Comparison of ENCODE assay signal across 8 cellular contexts in the genomic region with DNA sequence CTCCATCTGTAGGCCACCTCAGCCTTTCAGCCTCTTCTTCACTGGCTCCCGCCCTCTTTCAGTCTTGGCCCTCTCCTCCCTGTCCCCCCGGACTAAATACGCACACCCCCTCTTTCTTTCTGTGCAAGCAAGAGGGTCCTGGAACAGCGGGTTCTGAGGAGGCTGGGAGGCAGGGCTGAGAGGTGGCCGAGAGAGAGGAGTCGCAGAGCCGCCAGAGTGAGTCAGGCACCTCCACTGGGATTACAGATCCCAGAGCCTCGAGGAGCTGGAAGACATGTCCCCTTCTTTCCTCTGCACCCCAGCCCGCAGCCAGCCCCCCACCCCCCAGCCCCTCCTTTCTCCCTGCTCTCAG. TPM values are rescaled to one million over a fixed set of nuclear protein-coding genes. Genes with fewer than 3 reads are reported as not detected.
A peak's percentile ranks its signal among the peaks of the same experiment; 100 is the strongest.
DNase-seq lines count a peak whose midpoint lies in the region; ATAC-seq and TF ChIP-seq lines count a peak whose summit lies in the region.

A gene (plus strand): TSS at position 1 of the 352 bp plus-strand sequence. CDS start 444 bp downstream, outside the sequence.

- H3K27me3 ChIP-seq in HUES6 (ENCODE audit: control insufficient read depth, insufficient read depth, low read length) (0 out of 2 replicates have a peak, but pooled peaks cover 10% of the 10 kb centered on the region), mammary epithelial cell (ENCODE audit: insufficient read depth, low read length) (no peaks in the 10 kb centered on the region), mesendoderm (ENCODE audit: insufficient read depth, low read length, poor library complexity) (no peaks in the 10 kb centered on the region), uterus (no peaks in the 10 kb centered on the region)

- H3K36me3 ChIP-seq in HUES6 (ENCODE audit: control insufficient read depth, insufficient read depth, low read length) (peaks cover 18% of the 10 kb centered on the region), mammary epithelial cell (ENCODE audit: insufficient read depth, low read length) (no peaks in the 10 kb centered on the region), mesendoderm (ENCODE audit: control insufficient read depth, insufficient read depth, low read length) (no peaks in the 10 kb centered on the region), uterus (no peaks in the 10 kb centered on the region)

- no peak within 1 kb of the TSS for H2BK120ac ChIP-seq in mesendoderm (ENCODE audit: low read depth, low read length)

- H3K4ac ChIP-seq in mesendoderm (ENCODE audit: low read depth, low read length), result peak within 1 kb of the TSS; percentile 25

- H4K20me1 ChIP-seq in mammary epithelial cell (ENCODE audit: insufficient read depth, low read length), result no peaks in the 10 kb centered on the region

- H2BK5ac ChIP-seq in mesendoderm (ENCODE audit: low read length), result peak within 1 kb of the TSS; percentile 63

- H2AK5ac ChIP-seq in mesendoderm (ENCODE audit: low read length), result no peak within 1 kb of the TSS

- no peak within 1 kb of the TSS for H4K8ac ChIP-seq in mesendoderm (ENCODE audit: low read depth, low read length)

- peak within 1 kb of the TSS; percentile 92 for H2AFZ ChIP-seq in mammary epithelial cell (ENCODE audit: low read depth, low read length)

- H3K27ac ChIP-seq in HUES6 (ENCODE audit: low read depth, low read length) (no peak within 1 kb of the TSS), mammary epithelial cell (ENCODE audit: insufficient read depth, low read depth, low read length) (no peak within 1 kb of the TSS), mesendoderm (ENCODE audit: low read depth, low read length) (no peak within 1 kb of the TSS), uterus (peak within 1 kb of the TSS; percentile 81 to 86)

- in situ Hi-C loops in mammary epithelial cell (cut with MboI; ENCODE audit: low sequenced_read_pairs in 2 of 2), result no loop called here

- H3K4me3 ChIP-seq in AG09309 (ENCODE audit: control insufficient read depth, low read depth, low read length) (peak within 1 kb of the TSS; percentile 95), HUES6 (ENCODE audit: low read depth, low read length) (peak within 1 kb of the TSS; percentile 98), mammary epithelial cell (replicated peaks in 1 of 3; ENCODE audit: insufficient read depth in 1 of 3, low read depth in 2 of 3, low read length in 3 of 3) (peak within 1 kb of the TSS; percentile 58 to 67 (median 66)), mesendoderm (ENCODE audit: low read length) (peak within 1 kb of the TSS; percentile 83), uterus (peak within 1 kb of the TSS; percentile 65 to 77)

- H3K9ac ChIP-seq in HUES6 (ENCODE audit: low read length) (peak within 1 kb of the TSS; percentile 58), mammary epithelial cell (ENCODE audit: insufficient read depth, low read length) (no peak within 1 kb of the TSS), mesendoderm (ENCODE audit: low read length) (peak within 1 kb of the TSS; percentile 78)

- no peaks in the 10 kb centered on the region for H3K79me2 ChIP-seq in mammary epithelial cell (ENCODE audit: insufficient read depth, low read length)
- no peaks in the 10 kb centered on the region for H3K79me2 ChIP-seq in mesendoderm (ENCODE audit: control insufficient read depth, insufficient read depth, low read length)

- H3K4me2 ChIP-seq in mammary epithelial cell (ENCODE audit: insufficient read depth, low read depth, low read length), result peak within 1 kb of the TSS; percentile 95
- peak within 1 kb of the TSS; percentile 96 for H3K4me2 ChIP-seq in mesendoderm (ENCODE audit: low read length)

- no peak for TF ChIP-seq POLR2A in uterus (IDR thresholded peaks at IDR 0.05)

- H3K9me3 ChIP-seq in HUES6 (ENCODE audit: control insufficient read depth, insufficient read depth, low read depth, low read length), result no peaks in the 10 kb centered on the region
- no peaks in the 10 kb centered on the region for H3K9me3 ChIP-seq in mammary epithelial cell (replicated peaks; ENCODE audit: insufficient read depth, low read length)
- H3K9me3 ChIP-seq in uterus, result no peaks in the 10 kb centered on the region

- dilution Hi-C loops in mammary epithelial cell (cut with HindIII; ENCODE audit: low sequenced_read_pairs), result no loop called here

- no peak within 1 kb of the TSS for H4K5ac ChIP-seq in mesendoderm (ENCODE audit: low read length)

- H3K18ac ChIP-seq in mesendoderm (ENCODE audit: low read length), result peak within 1 kb of the TSS; percentile 64

- CTCF ChIA-PET in mammary epithelial cell (lab: Charles Lee; ENCODE audit: low non-redundant PET), result no interaction called here

- intact Hi-C loops in mammary epithelial cell (cut with micrococcal nuclease) (no loop called here), uterus (cut with DNase I; ENCODE audit: low total_unique reads) (loop anchor here (5.0 kb wide), 1 partner anchor 80 kb away; no protein-coding TSS in a partner anchor)

- no peak within 1 kb of the TSS for H3K23ac ChIP-seq in mesendoderm (ENCODE audit: low read length)

- DNase-seq in AG09309 (ENCODE audit: low read depth), result no peak
- DNase-seq in mammary epithelial cell, result no peak
- DNase-seq in mesendoderm, result no peak
- DNase-seq in uterus, result no peak
- DNase-seq in SW480 (ENCODE audit: low spot score), result no peak

- TF ChIP-seq CTCF in AG09309 (IDR thresholded peaks at IDR 0.05; ENCODE audit: control insufficient read depth, insufficient read depth, low read depth, low read length, missing control alignments), result no peak
- no peak for TF ChIP-seq CTCF in mammary epithelial cell (conservative IDR thresholded peaks at IDR 0.05 in 1 of 2, IDR thresholded peaks at IDR 0.05 in 1 of 2; ENCODE audit: extremely low read depth in 1 of 2, insufficient read depth in 1 of 2, low read depth in 1 of 2, low read length in 2 of 2)
- no peak for TF ChIP-seq CTCF in uterus (IDR thresholded peaks at IDR 0.05)

- ATAC-seq in HG02885 (IDR thresholded peaks at IDR 0.05; ENCODE audit: poor library complexity, unreplicated experiment), result no peak
- ATAC-seq in HG03025 (IDR thresholded peaks at IDR 0.05; ENCODE audit: low FRiP score, unreplicated experiment), result no peak

- H3K79me1 ChIP-seq in mesendoderm (ENCODE audit: low read length), result no peaks in the 10 kb centered on the region

- no TSS peak for BruUV-seq in mammary epithelial cell (replicated peaks; lab: Mats Ljungman, UMichigan)

- 0% methylated on average over 3 of the region's 9 CpGs for WGBS in mammary epithelial cell (ENCODE audit: low coverage, missing lambda C conversion rate)
- no CpG with 5 or more reads among the region's 9 CpGs for WGBS in mesendoderm (ENCODE audit: extremely low coverage, insufficient coverage, low lambda C conversion rate)

- H3K56ac ChIP-seq in mesendoderm (ENCODE audit: low read length), result peak within 1 kb of the TSS; percentile 87

- peaks cover 10% of the 10 kb centered on the region; the same call in 1 of the 2 replicates for H3K4me1 ChIP-seq in HUES6 (ENCODE audit: control insufficient read depth, insufficient read depth, low read length)
- H3K4me1 ChIP-seq in mammary epithelial cell (ENCODE audit: insufficient read depth, low read length), result peaks cover 10% of the 10 kb centered on the region
- H3K4me1 ChIP-seq in mesendoderm (ENCODE audit: control insufficient read depth, low read depth, low read length), result no peaks in the 10 kb centered on the region
- H3K4me1 ChIP-seq in uterus, result peaks cover 0 to 14% of the 10 kb centered on the region in 2 donors

- no peak within 1 kb of the TSS for H2BK15ac ChIP-seq in mesendoderm (replicated peaks; ENCODE audit: low read depth)

RNA-seq across cellular contexts. Expression of the gene that starts here (rescaled TPM):
- total RNA-seq in mammary epithelial cell, result 1 to 10 TPM; 1.5 to 7.8 TPM
- 2.0 TPM for polyA plus RNA-seq in mammary epithelial cell
- polyA minus RNA-seq in mammary epithelial cell, result not detected
- polyA plus RNA-seq in mesendoderm (2013, experiment 1 of 2), result 7.6 TPM
- polyA plus RNA-seq in mesendoderm (2013, experiment 2 of 2), result 6.9 TPM
- 10 to 100 TPM; 11.5 to 26.4 (median 14.8) TPM for total RNA-seq in uterus

Comparison
In these comparisons a context has a peak if more than half of its experiments do, and no peak if none do; other contexts are left out.
1. H3K27ac ChIP-seq: peak in uterus (2 of 2); none in HUES6 (single experiment), mammary epithelial cell (single experiment) and mesendoderm (single experiment).
2. Peak in every context shown above with its lines, with median percentiles within 50 percentile points of each other: H3K4me3 ChIP-seq.